ENCODE assay signal across 8 cellular contexts in genomic region chr1:5893699-5894278, GRCh38.
DNase-seq lines count a peak whose midpoint lies in the region; ATAC-seq and TF ChIP-seq lines count a peak whose summit lies in the region.
"Not testable (repeated sequence)": the region's sequence is repeated elsewhere in the genome, so short reads cannot be mapped to it uniquely, and the experiment has no call there.

No MANE protein-coding gene starts in this region.

- not testable (repeated sequence) for DNase-seq in A673 (ENCODE audit: low spot score); HFF-Myc (ENCODE audit: extremely low read depth, low read depth); colonic mucosa; neural progenitor cell (ENCODE audit: low spot score)
- peak; percentile 16 for DNase-seq in DND-41
- DNase-seq in activated CD4-positive, alpha-beta T cell treated with anti-CD3 and anti-CD28 coated beads for 36 hours: peak; percentile 26
- peak in 1 of 2 donors; percentile 5 for DNase-seq in cardiac muscle cell (ENCODE audit: low read depth in 1 of 2, low spot score in 1 of 2)

- not testable (repeated sequence) for H3K4me3 Mint-ChIP-seq in activated CD4-positive, alpha-beta T cell treated with anti-CD3 and anti-CD28 coated beads for 36 hours; neural progenitor cell

- H3K27ac ChIP-seq in A673 (ENCODE audit: low read depth, low read length, poor library complexity, severe bottlenecking); DND-41 (ENCODE audit: low read length); OCI-LY3 (ENCODE audit: low read length); colonic mucosa; cardiac muscle cell; neural progenitor cell: not testable (repeated sequence)

- peaks cover 12% of the 10 kb centered on the region; the same call in 1 of the 2 replicates for H4K20me1 ChIP-seq in DND-41 (ENCODE audit: insufficient read depth, low read length)
- H4K20me1 ChIP-seq in OCI-LY3 (ENCODE audit: insufficient read depth, low read length): not testable (repeated sequence)
- peaks cover 37% of the 10 kb centered on the region for H4K20me1 ChIP-seq in neural progenitor cell (ENCODE audit: low read depth)

- not testable (repeated sequence) for ATAC-seq in DND-41 (ENCODE audit: insufficient read depth, low read depth); activated CD4-positive, alpha-beta T cell treated with anti-CD3 and anti-CD28 coated beads for 36 hours

- H2AFZ ChIP-seq in DND-41 (ENCODE audit: low read depth, low read length); OCI-LY3 (ENCODE audit: low read depth, low read length); neural progenitor cell (replicated peaks): not testable (repeated sequence)

- not testable (repeated sequence) for H3K79me2 ChIP-seq in DND-41 (ENCODE audit: insufficient read depth, low read length); OCI-LY3 (ENCODE audit: low read length); neural progenitor cell (ENCODE audit: low read depth)

- H3K36me3 Mint-ChIP-seq in activated CD4-positive, alpha-beta T cell treated with anti-CD3 and anti-CD28 coated beads for 36 hours (ENCODE audit: low read depth): peaks cover 11% of the 10 kb centered on the region
- H3K36me3 Mint-ChIP-seq in neural progenitor cell: peaks cover 31% of the 10 kb centered on the region

- CTCF ChIA-PET in A673 (lab: Charles Lee): not testable (repeated sequence)
- CTCF ChIA-PET in activated CD4-positive, alpha-beta T cell treated with anti-CD3 and anti-CD28 coated beads for 36 hours (lab: Charles Lee): interaction anchor here (0.6 to 0.8 kb wide), 2 partner anchors 12 to 16 kb away, joined by 3 read pairs; no protein-coding TSS in a partner anchor

- H3K4me2 ChIP-seq in DND-41 (ENCODE audit: insufficient read depth, low read length); OCI-LY3 (ENCODE audit: low read length); neural progenitor cell: not testable (repeated sequence)

- H3K36me3 ChIP-seq in A673 (ENCODE audit: insufficient read depth, low read length, poor library complexity, severe bottlenecking); OCI-LY3 (replicated peaks; ENCODE audit: low read depth, low read length); colonic mucosa; cardiac muscle cell; neural progenitor cell: not testable (repeated sequence)
- peaks cover 48% of the 10 kb centered on the region for H3K36me3 ChIP-seq in DND-41 (ENCODE audit: insufficient read depth, low read length)

- not testable (repeated sequence) for H3K4me1 Mint-ChIP-seq in activated CD4-positive, alpha-beta T cell treated with anti-CD3 and anti-CD28 coated beads for 36 hours
- peaks cover 62% of the 10 kb centered on the region for H3K4me1 Mint-ChIP-seq in neural progenitor cell

- TF ChIP-seq CTCF in A673 (conservative IDR thresholded peaks at IDR 0.05; ENCODE audit: low read depth, low read length) (peak; percentile 46), DND-41 (IDR thresholded peaks at IDR 0.05; ENCODE audit: borderline replicate concordance, extremely low read depth, low read length, poor library complexity, severe bottlenecking) (peak; percentile 43), HFF-Myc (IDR thresholded peaks at IDR 0.05; ENCODE audit: low read depth, low read length, missing control alignments) (peak; percentile 35), OCI-LY3 (IDR thresholded peaks at IDR 0.05; ENCODE audit: low read depth, low read length) (peak; percentile 19), colonic mucosa (IDR thresholded peaks at IDR 0.05) (peak; percentile 26), cardiac muscle cell (IDR thresholded peaks at IDR 0.05; ENCODE audit: low read depth, low read length) (peak; percentile 39), neural progenitor cell (IDR thresholded peaks at IDR 0.05) (peak; percentile 47)

- POLR2A ChIA-PET in A673 (lab: Charles Lee; ENCODE audit: low non-redundant PET); activated CD4-positive, alpha-beta T cell treated with anti-CD3 and anti-CD28 coated beads for 36 hours (lab: Charles Lee): not testable (repeated sequence)

- H3F3A ChIP-seq in neural progenitor cell (ENCODE audit: low read depth): peaks cover 21% of the 10 kb centered on the region

- BruUV-seq in A673 (replicated peaks; lab: Mats Ljungman, UMichigan): not testable (repeated sequence)

- H3K27ac Mint-ChIP-seq in activated CD4-positive, alpha-beta T cell treated with anti-CD3 and anti-CD28 coated beads for 36 hours; neural progenitor cell: not testable (repeated sequence)

- not testable (repeated sequence) for H3K4me1 ChIP-seq in A673 (ENCODE audit: insufficient read depth, low read length, poor library complexity, severe bottlenecking); DND-41 (ENCODE audit: insufficient read depth, low read length); OCI-LY3 (ENCODE audit: low read length); colonic mucosa; cardiac muscle cell (ENCODE audit: low read depth)
- H3K4me1 ChIP-seq in neural progenitor cell: peaks cover 32% of the 10 kb centered on the region

- intact Hi-C loops in A673 (cut with micrococcal nuclease; ENCODE audit: unreplicated experiment); activated CD4-positive, alpha-beta T cell treated with anti-CD3 and anti-CD28 coated beads for 36 hours (cut with DNase I, micrococcal nuclease); colonic mucosa (cut with DNase I): not testable (repeated sequence)

- H3K9me3 Mint-ChIP-seq in activated CD4-positive, alpha-beta T cell treated with anti-CD3 and anti-CD28 coated beads for 36 hours (ENCODE audit: low read depth); neural progenitor cell: not testable (repeated sequence)

- H3K9me3 ChIP-seq in A673 (ENCODE audit: low read depth, low read length, poor library complexity, severe bottlenecking); DND-41 (ENCODE audit: insufficient read depth, low read length, severe bottlenecking); OCI-LY3 (ENCODE audit: insufficient read depth, low read length); colonic mucosa; cardiac muscle cell (ENCODE audit: low read depth); neural progenitor cell (ENCODE audit: low read depth): not testable (repeated sequence)

- H3K27me3 ChIP-seq in A673 (replicated peaks; ENCODE audit: insufficient read depth, low read depth, low read length, poor library complexity); DND-41 (ENCODE audit: insufficient read depth, low read length, poor library complexity); OCI-LY3 (ENCODE audit: low read depth, low read length); colonic mucosa; cardiac muscle cell: not testable (repeated sequence)
- H3K27me3 ChIP-seq in neural progenitor cell: peaks cover 13% of the 10 kb centered on the region

- not testable (repeated sequence) for H3K27me3 Mint-ChIP-seq in activated CD4-positive, alpha-beta T cell treated with anti-CD3 and anti-CD28 coated beads for 36 hours; neural progenitor cell (ENCODE audit: insufficient read depth, low read depth)

- H3K9ac ChIP-seq in DND-41 (ENCODE audit: low read depth, low read length); OCI-LY3 (ENCODE audit: low read length); colonic mucosa (ENCODE audit: low read depth in 2 of 2, low read length in 2 of 2); neural progenitor cell: not testable (repeated sequence)

- H3K4me3 ChIP-seq in A673 (ENCODE audit: low read depth, low read length, poor library complexity, severe bottlenecking); DND-41 (ENCODE audit: low read depth in 1 of 2, low read length in 2 of 2); HFF-Myc (replicated peaks; ENCODE audit: low read depth, low read length); OCI-LY3 (ENCODE audit: low read length); colonic mucosa; cardiac muscle cell; neural progenitor cell: not testable (repeated sequence)
